In the genomic region with DNA sequence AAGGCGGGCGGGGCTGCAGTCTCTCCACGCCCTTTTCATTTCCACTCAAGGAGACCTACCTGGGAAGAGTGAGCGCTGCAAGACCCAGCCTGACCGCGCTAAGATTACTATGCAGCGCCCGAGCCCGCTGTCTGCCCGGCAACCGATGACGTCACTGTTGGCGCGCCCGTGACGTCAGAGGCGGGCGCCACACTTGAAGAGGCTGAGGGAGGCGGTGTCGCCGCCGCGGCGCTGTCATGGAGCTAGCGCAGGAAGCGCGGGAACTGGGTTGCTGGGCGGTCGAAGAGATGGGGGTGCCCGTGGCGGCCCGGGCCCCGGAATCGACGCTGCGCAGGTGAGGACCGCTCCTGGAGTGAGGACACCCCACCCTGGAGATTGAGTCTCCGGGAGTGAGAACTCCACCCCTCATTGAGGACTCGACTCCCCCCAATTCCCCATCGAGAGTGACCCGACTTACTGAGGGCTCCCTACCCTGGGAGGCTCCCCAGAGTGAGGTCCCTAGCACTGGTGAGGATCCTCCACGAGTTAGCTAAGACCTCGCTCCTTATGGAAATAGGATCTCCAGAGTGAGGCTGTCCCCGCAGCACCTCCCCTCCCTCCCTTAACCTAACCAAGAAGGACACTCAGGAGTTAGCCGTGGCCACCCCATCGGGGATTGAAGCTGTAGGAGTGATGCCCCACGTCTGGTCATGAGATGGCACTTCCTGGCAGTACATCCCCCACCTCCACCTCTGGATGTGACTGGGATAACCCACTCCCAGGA, we compare ENCODE assay signal across 8 cellular contexts.
DNase-seq lines count a peak whose midpoint lies in the region; ATAC-seq and TF ChIP-seq lines count a peak whose summit lies in the region.

A gene with protein sequence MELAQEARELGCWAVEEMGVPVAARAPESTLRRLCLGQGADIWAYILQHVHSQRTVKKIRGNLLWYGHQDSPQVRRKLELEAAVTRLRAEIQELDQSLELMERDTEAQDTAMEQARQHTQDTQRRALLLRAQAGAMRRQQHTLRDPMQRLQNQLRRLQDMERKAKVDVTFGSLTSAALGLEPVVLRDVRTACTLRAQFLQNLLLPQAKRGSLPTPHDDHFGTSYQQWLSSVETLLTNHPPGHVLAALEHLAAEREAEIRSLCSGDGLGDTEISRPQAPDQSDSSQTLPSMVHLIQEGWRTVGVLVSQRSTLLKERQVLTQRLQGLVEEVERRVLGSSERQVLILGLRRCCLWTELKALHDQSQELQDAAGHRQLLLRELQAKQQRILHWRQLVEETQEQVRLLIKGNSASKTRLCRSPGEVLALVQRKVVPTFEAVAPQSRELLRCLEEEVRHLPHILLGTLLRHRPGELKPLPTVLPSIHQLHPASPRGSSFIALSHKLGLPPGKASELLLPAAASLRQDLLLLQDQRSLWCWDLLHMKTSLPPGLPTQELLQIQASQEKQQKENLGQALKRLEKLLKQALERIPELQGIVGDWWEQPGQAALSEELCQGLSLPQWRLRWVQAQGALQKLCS (plus strand): TSS at position 177 of the 763 bp plus-strand sequence. CDS start 60 bp downstream, at position 237.

- H3K36me3 Mint-ChIP-seq in central memory CD8-positive, alpha-beta T cell (ENCODE audit: insufficient read depth), result peaks cover 17% of the 10 kb centered on the region

- H3K27me3 Mint-ChIP-seq in central memory CD8-positive, alpha-beta T cell, result no peaks in the 10 kb centered on the region

- H3K27ac Mint-ChIP-seq in central memory CD8-positive, alpha-beta T cell (ENCODE audit: low read depth), result peak within 1 kb of the TSS; percentile 92

- peaks cover 8% of the 10 kb centered on the region for H3K9me3 Mint-ChIP-seq in central memory CD8-positive, alpha-beta T cell

- H3K4me3 Mint-ChIP-seq in central memory CD8-positive, alpha-beta T cell, result peak within 1 kb of the TSS; percentile 85

- peak; percentile 34 for DNase-seq in AG09309 (ENCODE audit: low read depth)
- DNase-seq in NCI-H446 treated with DMSO at 0.1 percent for 48 hours (lab: John Stamatoyannopoulos, UW), result peak; percentile 88
- peak; percentile 92 for DNase-seq in activated CD4-positive, CD25-positive, alpha-beta regulatory T cell treated with anti-CD3 and anti-CD28 coated beads, Interleukin-2, amount 50 U/mL, for 16 hours (ENCODE audit: low read depth, low spot score)
- peak; percentile 93 to 96 for DNase-seq in central memory CD8-positive, alpha-beta T cell (ENCODE audit: low spot score in 2 of 2)
- peak; percentile 93 for DNase-seq in inferior parietal cortex (ENCODE audit: extremely low spot score)
- DNase-seq in stimulated activated CD4-positive, alpha-beta T cell treated with anti-CD3 and anti-CD28 coated beads, Interleukin-12 subunit alpha, Interleukin-12 subunit beta, amount 100 ng/mL, for 24 hours (ENCODE audit: low read depth in 2 of 2), result peak; percentile 93

- no peak for TF ChIP-seq CTCF in AG09309 (IDR thresholded peaks at IDR 0.05; ENCODE audit: control insufficient read depth, insufficient read depth, low read depth, low read length, missing control alignments)

- peak; percentile 85 for ATAC-seq in GM19025 (IDR thresholded peaks at IDR 0.05; ENCODE audit: low read depth, unreplicated experiment)
- peak; percentile 76 for ATAC-seq in HG03342 (IDR thresholded peaks at IDR 0.05; ENCODE audit: unreplicated experiment)
- ATAC-seq in central memory CD8-positive, alpha-beta T cell (replicated peaks; ENCODE audit: extremely low read depth, poor library complexity, severe bottlenecking), result peak; percentile 94

- peak within 1 kb of the TSS; percentile 98 for H3K4me3 ChIP-seq in AG09309 (ENCODE audit: control insufficient read depth, low read depth, low read length)

- H3K4me1 Mint-ChIP-seq in central memory CD8-positive, alpha-beta T cell, result peaks cover 16% of the 10 kb centered on the region

Comparison
In these comparisons a context has a peak if more than half of its experiments do, and no peak if none do; other contexts are left out.
1. Peak in every context shown above with its lines: DNase-seq, ATAC-seq and H3K4me3 ChIP-seq.
2. DNase-seq: peak in every context shown above with its lines; median percentile 94 in central memory CD8-positive, alpha-beta T cell; 93 in inferior parietal cortex; 93 in stimulated activated CD4-positive, alpha-beta T cell treated with anti-CD3 and anti-CD28 coated beads, Interleukin-12 subunit alpha, Interleukin-12 subunit beta, amount 100 ng/mL, for 24 hours; 92 in activated CD4-positive, CD25-positive, alpha-beta regulatory T cell treated with anti-CD3 and anti-CD28 coated beads, Interleukin-2, amount 50 U/mL, for 16 hours; 88 in NCI-H446 treated with DMSO at 0.1 percent for 48 hours; 34 in AG09309.